Comparison of ENCODE assay signal across 1 cellular context in the genomic region with DNA sequence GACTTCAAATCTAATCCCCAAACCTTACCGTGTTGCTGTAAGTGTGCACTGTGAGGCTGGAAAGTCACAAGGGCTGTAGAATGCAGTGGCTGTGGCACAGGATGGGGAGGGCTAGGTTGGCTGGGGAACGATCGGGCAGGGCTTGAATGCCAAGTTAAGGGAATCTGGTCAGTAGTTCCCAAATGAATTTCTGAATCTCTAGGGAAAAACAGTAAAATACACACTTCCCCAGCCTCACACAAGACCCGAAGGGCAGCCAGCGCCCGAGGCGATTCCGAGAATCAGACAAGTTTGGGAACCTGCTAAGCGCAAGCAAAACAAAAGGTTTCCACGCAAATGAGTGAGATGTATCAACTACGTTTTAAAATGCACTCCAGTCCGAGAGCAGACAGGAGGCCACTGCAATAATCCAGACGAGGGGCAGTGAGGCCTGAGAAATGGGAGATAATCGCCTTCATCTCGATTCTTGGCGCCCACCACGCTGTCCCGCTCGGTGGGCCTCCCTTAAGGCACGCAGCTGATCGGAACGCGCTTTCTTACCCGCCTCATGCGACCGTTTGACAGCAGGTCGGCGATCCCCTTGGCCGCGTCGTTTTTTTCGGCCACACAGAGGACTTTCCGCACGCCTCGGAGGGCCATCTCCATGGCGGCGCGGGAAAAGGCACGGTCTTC.
TF ChIP-seq lines count a peak whose summit lies in the region.

No MANE protein-coding gene starts in this region.

TF ChIP-seq in HCT116, 20 proteins besides CTCF, POLR2A, EP300 and RAD21:
- TF ChIP-seq, protein P1, sequence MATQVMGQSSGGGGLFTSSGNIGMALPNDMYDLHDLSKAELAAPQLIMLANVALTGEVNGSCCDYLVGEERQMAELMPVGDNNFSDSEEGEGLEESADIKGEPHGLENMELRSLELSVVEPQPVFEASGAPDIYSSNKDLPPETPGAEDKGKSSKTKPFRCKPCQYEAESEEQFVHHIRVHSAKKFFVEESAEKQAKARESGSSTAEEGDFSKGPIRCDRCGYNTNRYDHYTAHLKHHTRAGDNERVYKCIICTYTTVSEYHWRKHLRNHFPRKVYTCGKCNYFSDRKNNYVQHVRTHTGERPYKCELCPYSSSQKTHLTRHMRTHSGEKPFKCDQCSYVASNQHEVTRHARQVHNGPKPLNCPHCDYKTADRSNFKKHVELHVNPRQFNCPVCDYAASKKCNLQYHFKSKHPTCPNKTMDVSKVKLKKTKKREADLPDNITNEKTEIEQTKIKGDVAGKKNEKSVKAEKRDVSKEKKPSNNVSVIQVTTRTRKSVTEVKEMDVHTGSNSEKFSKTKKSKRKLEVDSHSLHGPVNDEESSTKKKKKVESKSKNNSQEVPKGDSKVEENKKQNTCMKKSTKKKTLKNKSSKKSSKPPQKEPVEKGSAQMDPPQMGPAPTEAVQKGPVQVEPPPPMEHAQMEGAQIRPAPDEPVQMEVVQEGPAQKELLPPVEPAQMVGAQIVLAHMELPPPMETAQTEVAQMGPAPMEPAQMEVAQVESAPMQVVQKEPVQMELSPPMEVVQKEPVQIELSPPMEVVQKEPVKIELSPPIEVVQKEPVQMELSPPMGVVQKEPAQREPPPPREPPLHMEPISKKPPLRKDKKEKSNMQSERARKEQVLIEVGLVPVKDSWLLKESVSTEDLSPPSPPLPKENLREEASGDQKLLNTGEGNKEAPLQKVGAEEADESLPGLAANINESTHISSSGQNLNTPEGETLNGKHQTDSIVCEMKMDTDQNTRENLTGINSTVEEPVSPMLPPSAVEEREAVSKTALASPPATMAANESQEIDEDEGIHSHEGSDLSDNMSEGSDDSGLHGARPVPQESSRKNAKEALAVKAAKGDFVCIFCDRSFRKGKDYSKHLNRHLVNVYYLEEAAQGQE (IDR thresholded peaks at IDR 0.05; ENCODE audit: low read depth), result no peak
- TF ChIP-seq CBX3 (IDR thresholded peaks at IDR 0.05; ENCODE audit: low read depth) (no peak), ZFX (IDR thresholded peaks at IDR 0.05) (peak; percentile 46; the same call in 1 of the 2 replicates), SIN3A (IDR thresholded peaks at IDR 0.05; ENCODE audit: low read depth) (peak; percentile 27; the same call in 1 of the 2 replicates)
